1 cellular context compared by ENCODE assay signal in the genomic region with DNA sequence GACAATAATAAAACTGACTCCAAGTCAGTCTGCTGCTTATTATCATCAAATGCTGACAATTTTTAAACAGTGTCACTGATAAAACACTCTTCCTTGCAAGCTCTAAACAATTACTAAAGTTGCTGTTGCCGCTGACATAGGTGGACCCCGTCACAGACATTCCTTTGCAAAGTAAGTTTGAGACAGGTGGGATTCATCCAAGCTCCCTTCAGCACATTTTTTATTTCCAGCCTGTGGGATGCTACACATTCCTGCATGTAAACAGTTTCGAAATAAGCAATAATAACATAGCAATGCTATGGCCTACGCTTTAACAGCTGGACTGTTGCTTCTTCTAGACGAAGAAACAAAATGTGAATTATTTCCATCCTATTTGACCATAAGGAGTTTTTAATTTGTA.
TF ChIP-seq lines count a peak whose summit lies in the region.

No MANE protein-coding gene starts in this region.

TF ChIP-seq in IMR-90, 13 proteins besides CTCF, POLR2A, EP300 and RAD21:
- TF ChIP-seq CEBPB (IDR thresholded peaks at IDR 0.05; ENCODE audit: low read depth, low read length) (peak; percentile 76), MAFK (IDR thresholded peaks at IDR 0.05; ENCODE audit: low read depth, low read length) (no peak), NFE2L2 (IDR thresholded peaks at IDR 0.05; ENCODE audit: low read depth, low read length) (no peak), MAZ (IDR thresholded peaks at IDR 0.05; ENCODE audit: borderline replicate concordance, low read depth, low read length) (no peak), ELK1 (IDR thresholded peaks at IDR 0.05; ENCODE audit: borderline replicate concordance, low read depth, low read length) (no peak), FOS (IDR thresholded peaks at IDR 0.05; ENCODE audit: low read depth, low read length) (no peak), SMC3 (IDR thresholded peaks at IDR 0.05; ENCODE audit: low read depth, low read length) (no peak)
